ENCODE assay signal across 1 cellular context in genomic region chr1:156123356-156124196, GRCh38.
TF ChIP-seq lines count a peak whose summit lies in the region.

No MANE protein-coding gene starts in this region.

TF ChIP-seq in Ishikawa, 13 proteins besides CTCF, POLR2A, EP300 and RAD21 (continued from another document):
- no peak for TF ChIP-seq REST (IDR thresholded peaks at IDR 0.05; ENCODE audit: low read depth)
- TF ChIP-seq CEBPB (IDR thresholded peaks at IDR 0.05) = peak; percentile 28; the same call in 1 of the 2 replicates
- no peak for TF ChIP-seq USF1 (IDR thresholded peaks at IDR 0.05)
- TF ChIP-seq NFIC (IDR thresholded peaks at IDR 0.05) = peak; percentile 98
- peak; percentile 88 for TF ChIP-seq TEAD4 (IDR thresholded peaks at IDR 0.05)
- TF ChIP-seq CREB1 (IDR thresholded peaks at IDR 0.05; ENCODE audit: low read depth) = no peak
- peak; percentile 15; the same call in 1 of the 2 replicates for TF ChIP-seq TAF1 (IDR thresholded peaks at IDR 0.05; ENCODE audit: low read depth)
- peak; percentile 76 for TF ChIP-seq FOXM1 (IDR thresholded peaks at IDR 0.05; ENCODE audit: borderline replicate concordance, low read depth)
- peak; percentile 50; the same call in 1 of the 2 replicates for TF ChIP-seq MAX (IDR thresholded peaks at IDR 0.05)
- peak; percentile 91 for TF ChIP-seq TCF12 (IDR thresholded peaks at IDR 0.05; ENCODE audit: low read depth)
TF ChIP-seq in Ishikawa: peak in this region for 10.
